9 cellular contexts compared by ENCODE assay signal in the genomic region with DNA sequence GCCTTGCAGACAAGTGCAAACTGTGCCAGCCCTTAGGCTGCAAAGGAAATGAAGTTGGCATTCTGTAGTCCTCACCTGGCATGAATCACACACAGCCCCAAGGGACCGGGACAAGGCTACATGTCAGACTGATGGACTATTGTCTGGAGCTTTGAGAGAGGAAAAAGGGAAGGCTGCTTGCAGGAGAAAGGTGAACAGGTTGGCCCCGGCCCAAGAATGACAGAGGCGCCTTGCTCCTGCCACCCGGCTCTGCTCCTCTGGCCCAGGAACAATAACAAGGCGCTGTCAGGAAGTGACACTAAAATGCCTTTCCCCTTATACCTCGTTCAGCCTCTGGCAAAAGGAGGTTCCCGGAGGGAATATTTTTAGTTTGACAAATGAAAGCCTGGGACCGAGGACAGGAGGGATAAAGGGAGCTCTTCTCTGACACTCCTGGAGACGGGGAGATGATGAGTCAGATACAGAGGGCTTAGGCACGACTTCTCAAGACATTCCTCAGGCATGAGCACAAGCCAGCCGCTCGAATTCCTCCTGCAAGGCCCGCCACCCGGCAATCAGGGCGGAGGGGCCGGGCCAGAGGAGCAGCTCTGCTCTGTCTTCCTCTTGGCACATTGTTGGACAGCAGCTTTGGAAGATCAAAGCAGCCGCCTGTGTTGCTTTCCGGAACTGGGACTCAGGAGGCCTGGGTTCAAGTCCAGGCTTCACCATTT.
DNase-seq lines count a peak whose midpoint lies in the region; ATAC-seq and TF ChIP-seq lines count a peak whose summit lies in the region.
"Had no signal": no experiment of that assay in that cellular context is flagged by ENCODE, and none has a peak within 500 bp of the region (broad histone marks: within the 10 kb centered on the region; RNA-seq: fewer than 3 reads in every experiment).

No MANE protein-coding gene starts in this region.

- H3K27ac Mint-ChIP-seq in Caco-2 (ENCODE audit: unreplicated experiment) (no peak overlapping the region), nephron progenitor cell (no peak overlapping the region)
- no peak overlapping the region for H3K27ac Mint-ChIP-seq in stimulated activated effector memory CD8-positive, alpha-beta T cell treated with anti-CD3 and anti-CD28 coated beads, Interleukin-12 subunit alpha, Interleukin-12 subunit beta, amount 100 ng/mL, for 72 hours
- H3K27ac Mint-ChIP-seq: T-helper 1 cell treated with Interleukin-12 subunit alpha and Interleukin-12 subunit beta and Interleukin-4 antibody, amounts not matched to agents 30 μg/mL and 1 μg/mL, for 36 hours had no signal

- POLR2A ChIA-PET in Caco-2 (lab: Charles Lee), result no interaction called here

- no peaks in the 10 kb centered on the region for H3K9me3 ChIP-seq in Caco-2

- CTCF ChIA-PET in Caco-2 (lab: Charles Lee), result interaction anchor here (1.4 kb wide), 1 partner anchor 16 kb away, joined by 4 read pairs; no protein-coding TSS in a partner anchor

- H3K4me3 ChIP-seq in Caco-2 (ENCODE audit: low read depth, low read length), result no peak overlapping the region

- no peak overlapping the region for H3K4me3 Mint-ChIP-seq in Caco-2 (ENCODE audit: unreplicated experiment)
- H3K4me3 Mint-ChIP-seq in nephron progenitor cell, result no peak overlapping the region
- no peak overlapping the region for H3K4me3 Mint-ChIP-seq in stimulated activated effector memory CD8-positive, alpha-beta T cell treated with anti-CD3 and anti-CD28 coated beads, Interleukin-12 subunit alpha, Interleukin-12 subunit beta, amount 100 ng/mL, for 72 hours
- H3K4me3 Mint-ChIP-seq: T-helper 1 cell treated with Interleukin-12 subunit alpha and Interleukin-12 subunit beta and Interleukin-4 antibody, amounts not matched to agents 30 μg/mL and 1 μg/mL, for 36 hours had no signal

- BruUV-seq in Caco-2 (replicated peaks; lab: Mats Ljungman, UMichigan), result no TSS peak

- H3K27ac ChIP-seq in epithelial cell of prostate, result peak overlapping the region; percentile 59

- H3K9me3 Mint-ChIP-seq in Caco-2 (ENCODE audit: unreplicated experiment), result no peaks in the 10 kb centered on the region
- H3K9me3 Mint-ChIP-seq in nephron progenitor cell, result no peaks in the 10 kb centered on the region
- no peaks in the 10 kb centered on the region for H3K9me3 Mint-ChIP-seq in stimulated activated effector memory CD8-positive, alpha-beta T cell treated with anti-CD3 and anti-CD28 coated beads, Interleukin-12 subunit alpha, Interleukin-12 subunit beta, amount 100 ng/mL, for 72 hours
- H3K9me3 Mint-ChIP-seq: T-helper 1 cell treated with Interleukin-12 subunit alpha and Interleukin-12 subunit beta and Interleukin-4 antibody, amounts not matched to agents 30 μg/mL and 1 μg/mL, for 36 hours had no signal

- no peaks in the 10 kb centered on the region for H3K27me3 ChIP-seq in Caco-2 (replicated peaks; ENCODE audit: control insufficient read depth, insufficient read depth, low read length)

- in situ Hi-C loops in GM13976 (cut with MboI; ENCODE audit: low sequenced_read_pairs, unreplicated experiment), result no loop called here

- ATAC-seq in stimulated activated effector memory CD8-positive, alpha-beta T cell treated with anti-CD3 and anti-CD28 coated beads, Interleukin-12 subunit alpha, Interleukin-12 subunit beta, amount 100 ng/mL, for 72 hours, result no peak

- H3K27me3 Mint-ChIP-seq in Caco-2 (ENCODE audit: insufficient read depth, unreplicated experiment), result peaks cover 3% of the 10 kb centered on the region
- H3K27me3 Mint-ChIP-seq in nephron progenitor cell (ENCODE audit: low read depth, poor library complexity), result peaks cover 18% of the 10 kb centered on the region

- no peaks in the 10 kb centered on the region for H3K4me1 Mint-ChIP-seq in Caco-2 (ENCODE audit: low read depth, unreplicated experiment)
- peaks cover 15% of the 10 kb centered on the region for H3K4me1 Mint-ChIP-seq in nephron progenitor cell
- H3K4me1 Mint-ChIP-seq in stimulated activated effector memory CD8-positive, alpha-beta T cell treated with anti-CD3 and anti-CD28 coated beads, Interleukin-12 subunit alpha, Interleukin-12 subunit beta, amount 100 ng/mL, for 72 hours, result no peaks in the 10 kb centered on the region

- peaks cover 7% of the 10 kb centered on the region; the same call in 1 of the 2 replicates for H3K4me1 ChIP-seq in Caco-2

- no peaks in the 10 kb centered on the region for H3K36me3 ChIP-seq in Caco-2 (ENCODE audit: control insufficient read depth, insufficient read depth, low read length)

- DNase-seq in Caco-2, result peak; percentile 71 to 88
- DNase-seq in NCI-H2171 treated with DMSO at 0.1 percent for 48 hours (lab: John Stamatoyannopoulos, UW), result peak; percentile 67
- peak; percentile 88 for DNase-seq in epithelial cell of prostate (ENCODE audit: low read depth, low spot score)
- DNase-seq in nephron progenitor cell, result peak; percentile 55
- no peak for DNase-seq in stimulated activated effector memory CD8-positive, alpha-beta T cell treated with anti-CD3 and anti-CD28 coated beads, Interleukin-12 subunit alpha, Interleukin-12 subunit beta, amount 100 ng/mL, for 72 hours (ENCODE audit: low spot score in 2 of 2)
- DNase-seq in GM13976 (ENCODE audit: low spot score), result no peak
- DNase-seq in GM20000 (ENCODE audit: low spot score), result no peak
- no peak for DNase-seq in activated T-cell treated with anti-CD3 and anti-CD28 coated beads, Interleukin-2, amount 50 U/mL, for 1 hour

- intact Hi-C loops in Caco-2 (cut with micrococcal nuclease; ENCODE audit: unreplicated experiment), result no loop called here

- H3K36me3 Mint-ChIP-seq in Caco-2 (ENCODE audit: insufficient read depth, unreplicated experiment) (no peaks in the 10 kb centered on the region), nephron progenitor cell (ENCODE audit: low read depth) (no peaks in the 10 kb centered on the region)
- H3K36me3 Mint-ChIP-seq in stimulated activated effector memory CD8-positive, alpha-beta T cell treated with anti-CD3 and anti-CD28 coated beads, Interleukin-12 subunit alpha, Interleukin-12 subunit beta, amount 100 ng/mL, for 72 hours, result no peaks in the 10 kb centered on the region

- no peak for TF ChIP-seq CTCF in Caco-2 (IDR thresholded peaks at IDR 0.05; ENCODE audit: insufficient read depth in 1 of 2, low read depth in 1 of 2, low read length in 1 of 2, severe bottlenecking in 1 of 2, unreplicated experiment in 1 of 2)
- TF ChIP-seq CTCF in nephron progenitor cell (IDR thresholded peaks at IDR 0.05), result no peak
- no peak for TF ChIP-seq CTCF in GM13976 (IDR thresholded peaks at IDR 0.05; ENCODE audit: borderline replicate concordance, control extremely low read depth, extremely low read depth, insufficient read depth, missing control alignments)
- no peak for TF ChIP-seq CTCF in GM20000 (IDR thresholded peaks at IDR 0.05; ENCODE audit: extremely low read depth, missing control alignments)

Comparison
In these comparisons a context has a peak if more than half of its experiments do, and no peak if none do; other contexts are left out.
1. DNase-seq: peak in Caco-2 (2 of 2), NCI-H2171 treated with DMSO at 0.1 percent for 48 hours (single experiment), epithelial cell of prostate (single experiment) and nephron progenitor cell (single experiment); none in stimulated activated effector memory CD8-positive, alpha-beta T cell treated with anti-CD3 and anti-CD28 coated beads, Interleukin-12 subunit alpha, Interleukin-12 subunit beta, amount 100 ng/mL, for 72 hours (0 of 2), GM13976 (single experiment), GM20000 (single experiment) and activated T-cell treated with anti-CD3 and anti-CD28 coated beads, Interleukin-2, amount 50 U/mL, for 1 hour (single experiment).